21 cellular contexts compared by ENCODE assay signal in genomic region chr18:63261029-63261428, GRCh38. TPM values are rescaled to one million over a fixed set of nuclear protein-coding genes. Genes with fewer than 3 reads are reported as not detected.
DNase-seq lines count a peak whose midpoint lies in the region; ATAC-seq and TF ChIP-seq lines count a peak whose summit lies in the region.
"Had no signal": no experiment of that assay in that cellular context is flagged by ENCODE, and none has a peak within 500 bp of the region (broad histone marks: within the 10 kb centered on the region; RNA-seq: fewer than 3 reads in every experiment).

No MANE protein-coding gene starts in this region.

- H3K27me3 ChIP-seq in testis (no peaks in the 10 kb centered on the region), endodermal cell (ENCODE audit: control insufficient read depth, insufficient read depth, low read length, poor library complexity, severe bottlenecking) (no peaks in the 10 kb centered on the region)
- H3K27me3 ChIP-seq: BLaER1 treated with 17β-estradiol and CSF1 and Interleukin-3, amounts not matched to agents 10 nM and 100 nM; body of pancreas had no signal

- peaks cover 42% of the 10 kb centered on the region for H3K4me1 ChIP-seq in testis
- H3K4me1 ChIP-seq in endodermal cell (ENCODE audit: control insufficient read depth, insufficient read depth, low read length), result no peaks in the 10 kb centered on the region
- H3K4me1 ChIP-seq: body of pancreas had no signal

- H3K27me3 Mint-ChIP-seq in activated naive CD8-positive, alpha-beta T cell treated with anti-CD3 and anti-CD28 coated beads, Interleukin-2, amount 50 U/mL, for 24 hours, result no peaks in the 10 kb centered on the region
- H3K27me3 Mint-ChIP-seq in nephron progenitor cell (ENCODE audit: low read depth, poor library complexity) (no peaks in the 10 kb centered on the region), endodermal cell (ENCODE audit: insufficient read depth) (no peaks in the 10 kb centered on the region)
- H3K27me3 Mint-ChIP-seq: activated CD4-positive, alpha-beta T cell treated with anti-CD3 and anti-CD28 coated beads, Interleukin-2, amount 10 ng/mL, durations not matched to agents 7 days and 5 days had no signal

- no peak for ATAC-seq in activated naive CD8-positive, alpha-beta T cell treated with anti-CD3 and anti-CD28 coated beads, Interleukin-2, amount 50 U/mL, for 24 hours
- ATAC-seq: body of pancreas had no signal

- no peaks in the 10 kb centered on the region for H3K9me3 Mint-ChIP-seq in activated naive CD8-positive, alpha-beta T cell treated with anti-CD3 and anti-CD28 coated beads, Interleukin-2, amount 50 U/mL, for 24 hours
- peaks cover 4% of the 10 kb centered on the region for H3K9me3 Mint-ChIP-seq in nephron progenitor cell
- no peaks in the 10 kb centered on the region for H3K9me3 Mint-ChIP-seq in endodermal cell

- TF ChIP-seq CTCF in nephron progenitor cell (IDR thresholded peaks at IDR 0.05), result no peak
- no peak for TF ChIP-seq CTCF in testis (IDR thresholded peaks at IDR 0.05)
- TF ChIP-seq CTCF in endodermal cell (conservative IDR thresholded peaks at IDR 0.05), result no peak

- intact Hi-C loops in testis (cut with DNase I; ENCODE audit: low total_unique reads), result loop anchor here (10.0 kb wide), 1 partner anchor 54 kb away; the partner anchor contains the start of gene BCL2

- peak overlapping the region; percentile 39 for H3K27ac Mint-ChIP-seq in activated naive CD8-positive, alpha-beta T cell treated with anti-CD3 and anti-CD28 coated beads, Interleukin-2, amount 50 U/mL, for 24 hours
- H3K27ac Mint-ChIP-seq in nephron progenitor cell, result peak overlapping the region; percentile 66
- H3K27ac Mint-ChIP-seq in endodermal cell, result no peak overlapping the region
- H3K27ac Mint-ChIP-seq: activated CD4-positive, alpha-beta T cell treated with anti-CD3 and anti-CD28 coated beads, Interleukin-2, amount 10 ng/mL, durations not matched to agents 7 days and 5 days; activated naive CD4-positive, alpha-beta T cell treated with anti-CD3 and anti-CD28 coated beads for 36 hours had no signal

- H3K4me3 ChIP-seq in testis (no peak overlapping the region), endodermal cell (ENCODE audit: low read length) (no peak overlapping the region)
- H3K4me3 ChIP-seq: BLaER1 treated with 17β-estradiol and CSF1 and Interleukin-3, amounts not matched to agents 10 nM and 100 nM; body of pancreas had no signal

- peak; percentile 53 for DNase-seq in NCI-H1092 treated with DMSO at 0.1 percent for 48 hours (lab: John Stamatoyannopoulos, UW)
- DNase-seq in NCI-H1092 (lab: John Stamatoyannopoulos, UW), result no peak
- no peak for DNase-seq in activated naive CD8-positive, alpha-beta T cell treated with anti-CD3 and anti-CD28 coated beads, Interleukin-2, amount 50 U/mL, for 24 hours
- no peak for DNase-seq in nephron progenitor cell
- no peak for DNase-seq in testis
- DNase-seq in endodermal cell, result no peak
- DNase-seq in activated effector memory CD4-positive, alpha-beta T cell treated with Interleukin-2 at 50 U/mL for 16 hours, result no peak
- no peak for DNase-seq in NCI-H2196 (lab: John Stamatoyannopoulos, UW; ENCODE audit: unreplicated experiment)
- DNase-seq: activated CD4-positive, alpha-beta T cell treated with anti-CD3 and anti-CD28 coated beads, Interleukin-2, amount 10 ng/mL, durations not matched to agents 7 days and 5 days; activated naive CD4-positive, alpha-beta T cell treated with anti-CD3 and anti-CD28 coated beads for 36 hours; body of pancreas; cortex of kidney; DMS 273 treated with DMSO at 0.1 percent for 48 hours; kidney; NCI-H1436; NCI-H2227 treated with DMSO at 0.1 percent for 48 hours; RPMI8226; stimulated activated naive CD4-positive, alpha-beta T cell had no signal

- H3K36me3 ChIP-seq in testis (ENCODE audit: low read depth, missing control alignments) (no peaks in the 10 kb centered on the region), endodermal cell (ENCODE audit: control insufficient read depth, insufficient read depth, low read length) (no peaks in the 10 kb centered on the region)

- H3K4me3 Mint-ChIP-seq in activated naive CD8-positive, alpha-beta T cell treated with anti-CD3 and anti-CD28 coated beads, Interleukin-2, amount 50 U/mL, for 24 hours, result no peak overlapping the region
- no peak overlapping the region for H3K4me3 Mint-ChIP-seq in nephron progenitor cell
- no peak overlapping the region for H3K4me3 Mint-ChIP-seq in endodermal cell
- H3K4me3 Mint-ChIP-seq: activated CD4-positive, alpha-beta T cell treated with anti-CD3 and anti-CD28 coated beads, Interleukin-2, amount 10 ng/mL, durations not matched to agents 7 days and 5 days; activated naive CD4-positive, alpha-beta T cell treated with anti-CD3 and anti-CD28 coated beads for 36 hours; neural crest cell had no signal

- no peaks in the 10 kb centered on the region for H3K9me3 ChIP-seq in testis
- H3K9me3 ChIP-seq in endodermal cell (ENCODE audit: control insufficient read depth, low read length), result no peaks in the 10 kb centered on the region
- H3K9me3 ChIP-seq: body of pancreas had no signal

- 87 to 91% methylated on average over 3 of the region's 3 CpGs for WGBS in testis, 2 donors
- 87 to 92% methylated on average over 2 to 3 of the region's 3 CpGs for WGBS in endodermal cell (ENCODE audit: insufficient coverage in 1 of 2, insufficient read length in 1 of 2), 2 experiments

- peaks cover 67% of the 10 kb centered on the region for H3K4me1 Mint-ChIP-seq in activated naive CD8-positive, alpha-beta T cell treated with anti-CD3 and anti-CD28 coated beads, Interleukin-2, amount 50 U/mL, for 24 hours
- H3K4me1 Mint-ChIP-seq in nephron progenitor cell (peaks cover 50% of the 10 kb centered on the region), endodermal cell (no peaks in the 10 kb centered on the region)

- H3K27ac ChIP-seq in testis (peak overlapping the region; percentile 81 to 89), endodermal cell (ENCODE audit: low read depth, low read length) (no peak overlapping the region)
- H3K27ac ChIP-seq: 22Rv1; BLaER1 treated with 17β-estradiol and CSF1 and Interleukin-3, amounts not matched to agents 10 nM and 100 nM; body of pancreas had no signal

- peaks cover 45% of the 10 kb centered on the region for H3K36me3 Mint-ChIP-seq in activated naive CD8-positive, alpha-beta T cell treated with anti-CD3 and anti-CD28 coated beads, Interleukin-2, amount 50 U/mL, for 24 hours (ENCODE audit: low read depth)
- H3K36me3 Mint-ChIP-seq in nephron progenitor cell (ENCODE audit: low read depth) (peaks cover 18% of the 10 kb centered on the region), endodermal cell (ENCODE audit: low read depth) (no peaks in the 10 kb centered on the region)

- no peak for TF ChIP-seq POLR2A in testis (IDR thresholded peaks at IDR 0.05)

- no peak overlapping the region for H3K9ac ChIP-seq in endodermal cell (ENCODE audit: extremely low read depth, low read length, poor library complexity, severe bottlenecking)
- H3K9ac ChIP-seq: BLaER1 treated with 17β-estradiol and CSF1 and Interleukin-3, amounts not matched to agents 10 nM and 100 nM had no signal

RNA-seq across cellular contexts. Expression of gene BCL2, which starts 58.5 kb away (rescaled TPM):
- 10 to 100 TPM; 16.0 to 20.8 TPM for total RNA-seq in testis
- polyA plus RNA-seq in testis (ENCODE audit: insufficient read depth, low read depth, low replicate concordance), result 6.3 TPM
- 1 to 10 TPM; 1.4 to 2.3 TPM for total RNA-seq in endodermal cell
- 6.3 TPM for polyA plus RNA-seq in endodermal cell (2013, experiment 1 of 2)
- polyA plus RNA-seq in endodermal cell (2013, experiment 2 of 2), result 5.0 TPM

Comparison
In these comparisons a context has a peak if more than half of its experiments do, and no peak if none do; other contexts are left out.
1. RNA of gene BCL2, which starts 58.5 kb away (total RNA-seq): 16.0 to 20.8 TPM in testis; 1.4 to 2.3 TPM in endodermal cell; every median in the first group is over 4 times any median in the second.